In the genomic region with DNA sequence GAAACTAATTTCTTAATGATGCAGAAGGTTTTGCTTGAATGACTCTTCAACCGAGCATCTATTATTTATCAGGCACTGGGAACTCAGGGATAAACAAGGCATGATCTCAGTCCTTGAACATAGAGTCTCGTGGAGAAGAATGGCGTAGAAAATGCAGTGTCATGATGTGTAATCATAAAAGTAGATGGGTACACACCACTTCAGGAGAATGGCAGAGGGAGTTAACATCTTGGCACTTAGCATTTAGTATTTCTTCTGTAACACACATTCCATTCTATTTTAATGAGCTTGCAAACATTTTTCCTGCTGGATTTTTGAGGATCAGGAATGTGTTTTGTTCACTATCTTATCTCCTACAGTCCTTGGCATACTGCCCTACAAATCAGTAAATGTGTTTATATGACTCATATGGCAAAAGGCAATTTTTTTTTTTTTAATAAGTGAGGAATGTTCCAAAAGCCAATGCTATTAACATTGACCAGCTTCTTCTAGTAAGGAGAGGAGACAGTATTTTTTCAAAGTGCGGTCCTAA, we compare ENCODE assay signal across 8 cellular contexts. TPM values are rescaled to one million over a fixed set of nuclear protein-coding genes. Genes with fewer than 3 reads are reported as not detected.
DNase-seq lines count a peak whose midpoint lies in the region; ATAC-seq and TF ChIP-seq lines count a peak whose summit lies in the region.

No MANE protein-coding gene starts in this region.

- intact Hi-C loops in activated naive CD4-positive, alpha-beta T cell treated with anti-CD3 and anti-CD28 coated beads for 36 hours (cut with micrococcal nuclease) = loop anchor here (2.0 to 10.0 kb wide), 6 partner anchors 83 to 813 kb away; partner anchors contain the start of genes CHST11 and SLC41A2
- intact Hi-C loops in esophagus squamous epithelium (cut with DNase I) = loop anchor here (5.0 kb wide), 2 partner anchors 68 to 138 kb away; no protein-coding TSS in a partner anchor
- intact Hi-C loops in CD14-positive monocyte (cut with micrococcal nuclease) = loop anchor here (5.0 kb wide), 3 partner anchors 68 to 138 kb away; no protein-coding TSS in a partner anchor

- no peaks in the 10 kb centered on the region for H3K9me3 ChIP-seq in SK-N-SH
- H3K9me3 ChIP-seq in esophagus squamous epithelium = no peaks in the 10 kb centered on the region

- DNase-seq in activated naive CD4-positive, alpha-beta T cell treated with anti-CD3 and anti-CD28 coated beads for 36 hours = no peak
- no peak for DNase-seq in activated naive CD4-positive, alpha-beta T cell treated with Interleukin-2 at 50 U/mL for 16 hours
- DNase-seq in SK-N-SH = peak; percentile 35
- DNase-seq in esophagus squamous epithelium (lab: John Stamatoyannopoulos, UW) = no peak
- DNase-seq in CD14-positive monocyte (ENCODE audit: low spot score) = no peak
- DNase-seq in mesenteric fat pad (ENCODE audit: low spot score) = no peak

- H3K27ac ChIP-seq in SK-N-SH (ENCODE audit: low read depth in 2 of 2, low read length in 1 of 2) (peak overlapping the region; percentile 34 to 94; a peak in 3 of 4 replicates), esophagus squamous epithelium (peak overlapping the region; percentile 81 to 91 (median 87)), rectal smooth muscle tissue (ENCODE audit: low read depth, low read length) (peak overlapping the region; percentile 78)

- no peaks in the 10 kb centered on the region for H3K36me3 Mint-ChIP-seq in activated naive CD4-positive, alpha-beta T cell treated with anti-CD3 and anti-CD28 coated beads for 36 hours (ENCODE audit: low read depth)
- no peaks in the 10 kb centered on the region for H3K36me3 Mint-ChIP-seq in CD14-positive monocyte

- H3K9me3 Mint-ChIP-seq in activated naive CD4-positive, alpha-beta T cell treated with anti-CD3 and anti-CD28 coated beads for 36 hours = no peaks in the 10 kb centered on the region
- peaks cover 0 to 2% (median 0%) of the 10 kb centered on the region in 7 donors for H3K9me3 Mint-ChIP-seq in CD14-positive monocyte

- TF ChIP-seq EP300 in SK-N-SH (IDR thresholded peaks at IDR 0.05; ENCODE audit: borderline replicate concordance in 1 of 2, low read depth in 1 of 2, low read length in 1 of 2) = peak; percentile 53 to 84

- H3F3A ChIP-seq in SK-N-SH (replicated peaks; ENCODE audit: insufficient read depth) = peaks cover 31% of the 10 kb centered on the region

- peak overlapping the region; percentile 17; the same call in 1 of the 2 replicates for H2AFZ ChIP-seq in SK-N-SH (ENCODE audit: low read depth)

- TF ChIP-seq RAD21 in SK-N-SH (IDR thresholded peaks at IDR 0.05; ENCODE audit: low read length) = no peak

- H3K4me3 Mint-ChIP-seq in activated naive CD4-positive, alpha-beta T cell treated with anti-CD3 and anti-CD28 coated beads for 36 hours = no peak overlapping the region
- H3K4me3 Mint-ChIP-seq in CD14-positive monocyte = no peak overlapping the region

- H3K9ac ChIP-seq in SK-N-SH (peak overlapping the region; percentile 55; the same call in 1 of the 2 replicates), rectal smooth muscle tissue (ENCODE audit: low read length) (no peak overlapping the region)

- H3K4me1 Mint-ChIP-seq in activated naive CD4-positive, alpha-beta T cell treated with anti-CD3 and anti-CD28 coated beads for 36 hours (ENCODE audit: low read depth) = peaks cover 50% of the 10 kb centered on the region
- peaks cover 20% of the 10 kb centered on the region for H3K4me1 Mint-ChIP-seq in CD14-positive monocyte

- no peak for ATAC-seq in GM18517 (IDR thresholded peaks at IDR 0.05; ENCODE audit: unreplicated experiment)

- CTCF ChIA-PET in activated naive CD4-positive, alpha-beta T cell treated with anti-CD3 and anti-CD28 coated beads for 36 hours (lab: Charles Lee) = interaction anchor here (0.6 to 3.2 kb wide), 7 partner anchors 10 to 139 kb away, joined by 3 to 21 read pairs (median 6); no protein-coding TSS in a partner anchor
- CTCF ChIA-PET in SK-N-SH (lab: Yijun Ruan, JAX) = interaction anchor here (0.7 to 2.0 kb wide), 4 partner anchors 20 to 162 kb away, joined by 3 to 5 read pairs (median 4); no protein-coding TSS in a partner anchor

- no peak for TF ChIP-seq POLR2A in esophagus squamous epithelium (IDR thresholded peaks at IDR 0.05)

- 3% methylated on average over 4 of the region's 4 CpGs for WGBS in SK-N-SH (ENCODE audit: low lambda C conversion rate)
- 18 to 21% methylated on average over 4 of the region's 4 CpGs for WGBS in esophagus squamous epithelium, 2 donors

- no peaks in the 10 kb centered on the region for H3K79me2 ChIP-seq in SK-N-SH (ENCODE audit: insufficient read depth)

- no peaks in the 10 kb centered on the region for H4K20me1 ChIP-seq in SK-N-SH (ENCODE audit: insufficient read depth)

- H3K9me2 ChIP-seq in SK-N-SH = no peaks in the 10 kb centered on the region

- no peaks in the 10 kb centered on the region for H3K27me3 Mint-ChIP-seq in activated naive CD4-positive, alpha-beta T cell treated with anti-CD3 and anti-CD28 coated beads for 36 hours (ENCODE audit: low read depth)
- H3K27me3 Mint-ChIP-seq in CD14-positive monocyte (ENCODE audit: low read depth in 3 of 3) = peaks cover 15 to 24% (median 15%) of the 10 kb centered on the region in 3 donors

- TF ChIP-seq CTCF in SK-N-SH (IDR thresholded peaks at IDR 0.05) (no peak), esophagus squamous epithelium (IDR thresholded peaks at IDR 0.05) (no peak), CD14-positive monocyte (IDR thresholded peaks at IDR 0.05) (no peak)

- H3K4me2 ChIP-seq in SK-N-SH = peak overlapping the region; percentile 74

- no peaks in the 10 kb centered on the region for H3K27me3 ChIP-seq in SK-N-SH (ENCODE audit: insufficient read depth)
- peaks cover 0 to 9% (median 0%) of the 10 kb centered on the region in 4 donors for H3K27me3 ChIP-seq in esophagus squamous epithelium
- H3K27me3 ChIP-seq in rectal smooth muscle tissue (ENCODE audit: control insufficient read depth, insufficient read depth, low read length) = no peaks in the 10 kb centered on the region

- H3K4me1 ChIP-seq in SK-N-SH (ENCODE audit: control insufficient read depth in 1 of 2, insufficient read depth in 2 of 2, low read depth in 1 of 2, low read length in 1 of 2) = peaks cover 6 to 21% of the 10 kb centered on the region in 2 experiments; a peak in 3 of 4 replicates
- peaks cover 20 to 63% (median 25%) of the 10 kb centered on the region in 3 donors for H3K4me1 ChIP-seq in esophagus squamous epithelium
- H3K4me1 ChIP-seq in rectal smooth muscle tissue (ENCODE audit: control insufficient read depth, insufficient read depth, low read length) = peaks cover 13% of the 10 kb centered on the region

- POLR2A ChIA-PET in SK-N-SH (lab: Yijun Ruan, JAX) = no interaction called here

- H3K4me3 ChIP-seq in SK-N-SH (ENCODE audit: low read depth in 2 of 2, low read length in 1 of 2) = peak overlapping the region in 1 of 2 experiments; percentile 34; a peak in 1 of 4 replicates
- H3K4me3 ChIP-seq in esophagus squamous epithelium = no peak overlapping the region
- H3K4me3 ChIP-seq in rectal smooth muscle tissue (ENCODE audit: low read length) = no peak overlapping the region

- H3K36me3 ChIP-seq in SK-N-SH (replicated peaks in 1 of 2; ENCODE audit: control insufficient read depth in 1 of 2, insufficient read depth in 2 of 2, low read length in 1 of 2) = no peaks in the 10 kb centered on the region
- H3K36me3 ChIP-seq in esophagus squamous epithelium = no peaks in the 10 kb centered on the region
- no peaks in the 10 kb centered on the region for H3K36me3 ChIP-seq in rectal smooth muscle tissue (ENCODE audit: control insufficient read depth, insufficient read depth, low read length)

- H3K27ac Mint-ChIP-seq in activated naive CD4-positive, alpha-beta T cell treated with anti-CD3 and anti-CD28 coated beads for 36 hours = peak overlapping the region; percentile 74
- H3K27ac Mint-ChIP-seq in CD14-positive monocyte = no peak overlapping the region

TF ChIP-seq in SK-N-SH, 30 proteins besides CTCF, POLR2A, EP300 and RAD21 (continues in another document):
- TF ChIP-seq, protein P1, sequence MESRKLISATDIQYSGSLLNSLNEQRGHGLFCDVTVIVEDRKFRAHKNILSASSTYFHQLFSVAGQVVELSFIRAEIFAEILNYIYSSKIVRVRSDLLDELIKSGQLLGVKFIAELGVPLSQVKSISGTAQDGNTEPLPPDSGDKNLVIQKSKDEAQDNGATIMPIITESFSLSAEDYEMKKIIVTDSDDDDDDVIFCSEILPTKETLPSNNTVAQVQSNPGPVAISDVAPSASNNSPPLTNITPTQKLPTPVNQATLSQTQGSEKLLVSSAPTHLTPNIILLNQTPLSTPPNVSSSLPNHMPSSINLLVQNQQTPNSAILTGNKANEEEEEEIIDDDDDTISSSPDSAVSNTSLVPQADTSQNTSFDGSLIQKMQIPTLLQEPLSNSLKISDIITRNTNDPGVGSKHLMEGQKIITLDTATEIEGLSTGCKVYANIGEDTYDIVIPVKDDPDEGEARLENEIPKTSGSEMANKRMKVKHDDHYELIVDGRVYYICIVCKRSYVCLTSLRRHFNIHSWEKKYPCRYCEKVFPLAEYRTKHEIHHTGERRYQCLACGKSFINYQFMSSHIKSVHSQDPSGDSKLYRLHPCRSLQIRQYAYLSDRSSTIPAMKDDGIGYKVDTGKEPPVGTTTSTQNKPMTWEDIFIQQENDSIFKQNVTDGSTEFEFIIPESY (IDR thresholded peaks at IDR 0.05; ENCODE audit: borderline replicate concordance, low read depth) = 0 out of 2 replicates have a peak, but pooled peaks have one; percentile 8
- TF ChIP-seq YY1 (IDR thresholded peaks at IDR 0.05; ENCODE audit: low read depth) = peak; percentile 40; the same call in 1 of the 2 replicates
- 0 out of 2 replicates have a peak, but pooled peaks have one; percentile 4 for TF ChIP-seq TAF1 (IDR thresholded peaks at IDR 0.05; ENCODE audit: borderline replicate concordance, low read depth, low read length)
- no peak for TF ChIP-seq SMC3 (IDR thresholded peaks at IDR 0.05; ENCODE audit: low read depth, low read length)
- TF ChIP-seq RFX5 (IDR thresholded peaks at IDR 0.05; ENCODE audit: low read length) = no peak
- TF ChIP-seq RXRA (IDR thresholded peaks at IDR 0.05; ENCODE audit: borderline replicate concordance, low read depth) = no peak
- peak; percentile 80; the same call in 1 of the 2 replicates for TF ChIP-seq MEF2A (IDR thresholded peaks at IDR 0.05; ENCODE audit: borderline replicate concordance, low read depth)
- peak; percentile 94 for TF ChIP-seq NFIC (IDR thresholded peaks at IDR 0.05; ENCODE audit: borderline replicate concordance)
- TF ChIP-seq MAX (IDR thresholded peaks at IDR 0.05; ENCODE audit: low read depth) = peak; percentile 48; the same call in 1 of the 2 replicates

RNA-seq across cellular contexts. Expression of gene TXNRD1, which starts 3.8 kb away (rescaled TPM):
- 10 to 100 TPM; 86.0 to 86.9 TPM for total RNA-seq in activated naive CD4-positive, alpha-beta T cell treated with anti-CD3 and anti-CD28 coated beads for 36 hours
- polyA plus RNA-seq in SK-N-SH (2012; rRNA removed) (143 and 220 TPM in 2 replicates), CD14-positive monocyte (10 to 100 TPM; 29.2 to 46.1 TPM)
- 146 and 182 TPM in 2 replicates for polyA plus RNA-seq in SK-N-SH (2012; cell fraction: cytosol; rRNA removed)
- 143 and 170 TPM in 2 replicates for polyA plus RNA-seq in SK-N-SH (2012; cell fraction: nucleus; rRNA removed)
- total RNA-seq in esophagus squamous epithelium (100 to 1,000 TPM in 2 of 4 donors, 10 to 100 TPM in 2; 40.6 to 125 (median 82.0) TPM), mesenteric fat pad (166 TPM)
